Comparison of ENCODE assay signal across 29 cellular contexts in genomic region chr3:159789742-159790635, GRCh38. TPM values are rescaled to one million over a fixed set of nuclear protein-coding genes. Genes with fewer than 3 reads are reported as not detected.
DNase-seq lines count a peak whose midpoint lies in the region; ATAC-seq, FAIRE-seq and TF ChIP-seq lines count a peak whose summit lies in the region.
"Had no signal": no experiment of that assay in that cellular context is flagged by ENCODE, and none has a peak within 500 bp of the region (broad histone marks: within the 10 kb centered on the region; RNA-seq: fewer than 3 reads in every experiment).

No MANE protein-coding gene starts in this region.

- intact Hi-C loops in Calu3 (cut with micrococcal nuclease; ENCODE audit: unreplicated experiment), result loop anchor here (5.0 to 10.0 kb wide), 2 partner anchors 173 to 615 kb away; no protein-coding TSS in a partner anchor
- intact Hi-C loops in colonic mucosa (cut with DNase I), result no loop called here

- H3K36me3 ChIP-seq in colonic mucosa (no peaks in the 10 kb centered on the region), small intestine (ENCODE audit: control insufficient read depth in 2 of 2, insufficient read depth in 2 of 2, low read length in 2 of 2) (no peaks in the 10 kb centered on the region), osteoblast (ENCODE audit: insufficient read depth, low read length) (peaks cover 4% of the 10 kb centered on the region)
- H3K36me3 ChIP-seq: brain microvascular endothelial cell had no signal

- H3K4me1 ChIP-seq in colonic mucosa (peaks cover 17% of the 10 kb centered on the region), small intestine (ENCODE audit: control insufficient read depth in 2 of 2, insufficient read depth in 1 of 2, low read depth in 1 of 2, low read length in 1 of 2) (peaks cover 7 to 9% of the 10 kb centered on the region in 2 donors), osteoblast (ENCODE audit: insufficient read depth, low read length) (peaks cover 37% of the 10 kb centered on the region)

- no peak overlapping the region for H2AFZ ChIP-seq in osteoblast (ENCODE audit: low read length)
- H2AFZ ChIP-seq: parathyroid adenoma had no signal

- DNase-seq in Calu3 (no peak), colonic mucosa (peak; percentile 52), left lobe of liver (ENCODE audit: low spot score) (no peak), small intestine (peak; percentile 34), cerebellar nuclear complex (lab: John Stamatoyannopoulos, UW) (no peak), SHP77 treated with DMSO at 0.1 percent for 48 hours (lab: John Stamatoyannopoulos, UW) (no peak), osteoblast (ENCODE audit: insufficient read length, low spot score, missing footprints) (no peak)
- DNase-seq in stimulated activated CD4-positive, alpha-beta T cell treated with anti-CD3 and anti-CD28 coated beads, Interleukin-2, amount 100 ng/mL, for 48 hours, result no peak
- DNase-seq: activated CD4-positive, alpha-beta T cell treated with anti-CD3 and anti-CD28 coated beads for 48 hours; activated T-cell treated with anti-CD3 and anti-CD28 coated beads, Interleukin-2, amount 50 U/mL, for 4 hours; brain microvascular endothelial cell; CD8-positive, alpha-beta memory T cell; cortex of kidney; endodermal cell; GDM1; left cardiac atrium; NCI-H524; nephron progenitor cell; right cardiac atrium; T-helper 2 cell had no signal

- H3K9me3 Mint-ChIP-seq in Calu3 (ENCODE audit: low read depth, unreplicated experiment), result no peaks in the 10 kb centered on the region
- H3K9me3 Mint-ChIP-seq: activated T-cell treated with anti-CD3 and anti-CD28 coated beads, Interleukin-2, amount 50 U/mL, for 4 hours; CD8-positive, alpha-beta memory T cell; endodermal cell; nephron progenitor cell; stimulated activated naive CD8-positive, alpha-beta T cell treated with anti-CD3 and anti-CD28 coated beads, Interleukin-15, Interleukin-2, amounts not matched to agents 100 ng/mL and 50 ng/mL, for 24 hours had no signal

- H3K27ac ChIP-seq in colonic mucosa (peak overlapping the region; percentile 62), small intestine (ENCODE audit: low read depth in 1 of 2, low read length in 1 of 2) (no peak overlapping the region), osteoblast (ENCODE audit: low read depth, low read length) (no peak overlapping the region)
- H3K27ac ChIP-seq: brain microvascular endothelial cell, parathyroid adenoma, SK-N-MC, VCaP had no signal

- 29 to 64% (median 47%) methylated on average over 10 of the region's 10 CpGs for WGBS in small intestine, 3 donors

- CTCF ChIA-PET in Calu3 (lab: Charles Lee), result interaction anchor here (0.6 to 1.3 kb wide), 2 partner anchors 8 to 25 kb away, joined by 6 to 7 read pairs; no protein-coding TSS in a partner anchor

- no peak overlapping the region for H3K4me2 ChIP-seq in osteoblast (ENCODE audit: insufficient read depth, low read length)

- H3K27me3 ChIP-seq in colonic mucosa (no peaks in the 10 kb centered on the region), small intestine (ENCODE audit: control insufficient read depth in 2 of 2, insufficient read depth in 2 of 2, low read length in 2 of 2) (no peaks in the 10 kb centered on the region), osteoblast (ENCODE audit: insufficient read depth, low read length) (no peaks in the 10 kb centered on the region)
- H3K27me3 ChIP-seq: brain microvascular endothelial cell had no signal

- BruUV-seq in Calu3 (replicated peaks; lab: Mats Ljungman, UMichigan), result no TSS peak

- peak overlapping the region in 1 of 2 donors; percentile 6 for H3K9ac ChIP-seq in colonic mucosa (ENCODE audit: low read depth in 2 of 2, low read length in 2 of 2)
- H3K9ac ChIP-seq: parathyroid adenoma had no signal

- no peak for FAIRE-seq in small intestine (lab: Jason Lieb, UNC)
- FAIRE-seq: H1, K562, urothelium cell line had no signal

- H4K20me1 ChIP-seq in osteoblast (ENCODE audit: insufficient read depth, low read length), result peaks cover 12% of the 10 kb centered on the region

- H3K4me3 Mint-ChIP-seq in Calu3 (ENCODE audit: low read depth, unreplicated experiment), result peak overlapping the region; percentile 7
- H3K4me3 Mint-ChIP-seq: activated T-cell treated with anti-CD3 and anti-CD28 coated beads, Interleukin-2, amount 50 U/mL, for 4 hours; B cell; CD8-positive, alpha-beta memory T cell; endodermal cell; nephron progenitor cell; stimulated activated naive CD8-positive, alpha-beta T cell treated with anti-CD3 and anti-CD28 coated beads, Interleukin-15, Interleukin-2, amounts not matched to agents 100 ng/mL and 50 ng/mL, for 24 hours had no signal

- peaks cover 59% of the 10 kb centered on the region for H3K4me1 Mint-ChIP-seq in Calu3 (ENCODE audit: low read depth, unreplicated experiment)
- H3K4me1 Mint-ChIP-seq: B cell; CD8-positive, alpha-beta memory T cell had no signal

- H3K27me3 Mint-ChIP-seq in Calu3 (ENCODE audit: unreplicated experiment), result no peaks in the 10 kb centered on the region

- peak; percentile 72 for ATAC-seq in left lobe of liver
- ATAC-seq: activated T-cell treated with anti-CD3 and anti-CD28 coated beads, Interleukin-2, amount 50 U/mL, for 4 hours; K562; left cardiac atrium; right cardiac atrium had no signal

- TF ChIP-seq CTCF in Calu3 (IDR thresholded peaks at IDR 0.05; ENCODE audit: unreplicated experiment) (no peak), colonic mucosa (IDR thresholded peaks at IDR 0.05) (no peak), osteoblast (IDR thresholded peaks at IDR 0.05; ENCODE audit: extremely low read depth, low read depth, low read length) (no peak)

- no peaks in the 10 kb centered on the region for H3K9me3 ChIP-seq in colonic mucosa
- no peaks in the 10 kb centered on the region for H3K9me3 ChIP-seq in small intestine (ENCODE audit: control insufficient read depth, low read depth)
- H3K9me3 ChIP-seq in osteoblast (ENCODE audit: low read depth, low read length), result no peaks in the 10 kb centered on the region

- no peak overlapping the region for H3K27ac Mint-ChIP-seq in Calu3 (ENCODE audit: unreplicated experiment)
- H3K27ac Mint-ChIP-seq: B cell; CD8-positive, alpha-beta memory T cell; endodermal cell; nephron progenitor cell; stimulated activated naive CD8-positive, alpha-beta T cell treated with anti-CD3 and anti-CD28 coated beads, Interleukin-15, Interleukin-2, amounts not matched to agents 100 ng/mL and 50 ng/mL, for 24 hours had no signal

- H3K4me3 ChIP-seq in colonic mucosa, result no peak overlapping the region
- no peak overlapping the region for H3K4me3 ChIP-seq in small intestine (ENCODE audit: low read depth in 1 of 2, low read length in 2 of 2)
- H3K4me3 ChIP-seq in osteoblast (ENCODE audit: insufficient read depth, low read length), result no peak overlapping the region
- H3K4me3 ChIP-seq: K562, SK-N-MC had no signal

- peaks cover 98% of the 10 kb centered on the region for H3K79me2 ChIP-seq in osteoblast (ENCODE audit: insufficient read depth, low read length)
- H3K79me2 ChIP-seq: parathyroid adenoma had no signal

- no peaks in the 10 kb centered on the region for H3K36me3 Mint-ChIP-seq in Calu3 (ENCODE audit: insufficient read depth, unreplicated experiment)
- H3K36me3 Mint-ChIP-seq: CD8-positive, alpha-beta memory T cell had no signal

RNA-seq across cellular contexts. Expression of gene SCHIP1, which starts 49.7 kb away (rescaled TPM):
- total RNA-seq in Calu3 (2022), result 1.2 and 2.6 TPM in 2 replicates
- total RNA-seq in colonic mucosa, result 1 to 10 TPM in 1 of 2 donors, under 1 TPM in 1; 0.35 to 2.5 TPM
- 2.3 TPM for total RNA-seq in left lobe of liver
- polyA plus RNA-seq in small intestine, result 1 to 10 TPM in 1 of 3 donors, under 1 TPM in 1, not detected in 1; 0.54 to 3.5 TPM
- 1.8 and 2.4 TPM in 2 replicates for total RNA-seq in osteoblast
- total RNA-seq: activated T-cell treated with anti-CD3 and anti-CD28 coated beads, Interleukin-2, amount 50 U/mL, for 4 hours; B cell; CD8-positive, alpha-beta memory T cell; HT-29; K562 had no signal
- polyA plus RNA-seq: CD8-positive, alpha-beta memory T cell; K562 had no signal

Comparison
In these comparisons a context has a peak if more than half of its experiments do, and no peak if none do; other contexts are left out.
1. DNase-seq: peak in colonic mucosa (single experiment) and small intestine (single experiment); none in Calu3 (single experiment), left lobe of liver (single experiment), stimulated activated CD4-positive, alpha-beta T cell treated with anti-CD3 and anti-CD28 coated beads, Interleukin-2, amount 100 ng/mL, for 48 hours (0 of 2), cerebellar nuclear complex (0 of 2), SHP77 treated with DMSO at 0.1 percent for 48 hours (single experiment) and osteoblast (single experiment).